19 cellular contexts compared by ENCODE assay signal in genomic region chr4:8263397-8263796, GRCh38. TPM values are rescaled to one million over a fixed set of nuclear protein-coding genes. Genes with fewer than 3 reads are reported as not detected.
"Had no signal": no experiment of that assay in that cellular context is flagged by ENCODE, and none has a peak within 500 bp of the region (broad histone marks: within the 10 kb centered on the region; RNA-seq: fewer than 3 reads in every experiment).

No MANE protein-coding gene starts in this region.

- H3K36me3 Mint-ChIP-seq: natural killer cell, type B pancreatic cell had no signal

- H3K27ac Mint-ChIP-seq: effector memory CD8-positive, alpha-beta T cell; natural killer cell; type B pancreatic cell had no signal

- H3K9me3 ChIP-seq: esophagus muscularis mucosa, gastrocnemius medialis, heart right ventricle, mucosa of descending colon, neutrophil, psoas muscle, sigmoid colon, stomach had no signal

- H3K4me3 Mint-ChIP-seq: effector memory CD8-positive, alpha-beta T cell; natural killer cell; type B pancreatic cell had no signal

- H3K9me3 Mint-ChIP-seq: effector memory CD8-positive, alpha-beta T cell; natural killer cell; type B pancreatic cell had no signal

- DNase-seq: effector memory CD8-positive, alpha-beta T cell; gastrocnemius medialis; hypothalamus; kidney glomerular epithelial cell; mammary epithelial cell; mucosa of descending colon; natural killer cell; psoas muscle; sigmoid colon; stimulated activated naive CD4-positive, alpha-beta T cell; stomach had no signal

- H3K4me1 Mint-ChIP-seq: natural killer cell had no signal

- FAIRE-seq: islet of Langerhans, urothelium cell line had no signal

- H3K27ac ChIP-seq: epithelial cell of prostate, esophagus muscularis mucosa, gastrocnemius medialis, heart right ventricle, neutrophil, psoas muscle, sigmoid colon, skin epidermis, stomach had no signal

- ATAC-seq: effector memory CD8-positive, alpha-beta T cell; gastrocnemius medialis; heart right ventricle; mucosa of descending colon; natural killer cell; psoas muscle had no signal

- H3K4me1 ChIP-seq: gastrocnemius medialis, psoas muscle had no signal

- H3K4me3 ChIP-seq: esophagus muscularis mucosa, gastrocnemius medialis, heart right ventricle, mucosa of descending colon, psoas muscle, sigmoid colon, skin epidermis, stomach had no signal

- H3K36me3 ChIP-seq: esophagus muscularis mucosa, gastrocnemius medialis, heart right ventricle, neutrophil, sigmoid colon, stomach had no signal

- H3K27me3 ChIP-seq: esophagus muscularis mucosa, gastrocnemius medialis, heart right ventricle, sigmoid colon, stomach had no signal

RNA-seq across cellular contexts. Expression of gene HTRA3, which starts 6.2 kb away (rescaled TPM):
- total RNA-seq: natural killer cell had no signal
- polyA plus RNA-seq: mammary epithelial cell had no signal
